1 cellular context compared by ENCODE assay signal in genomic region chr1:111507411-111508201, GRCh38.
TF ChIP-seq lines count a peak whose summit lies in the region.

No MANE protein-coding gene starts in this region.

TF ChIP-seq in HepG2, 621 proteins besides CTCF, POLR2A, EP300 and RAD21 (continued from another document and continues in another):
- no peak for TF ChIP-seq ZBTB39 (CRISPR knock-in tag; IDR thresholded peaks at IDR 0.05)
- TF ChIP-seq TAF1 (CRISPR knock-in tag; IDR thresholded peaks at IDR 0.05), result no peak
- no peak for TF ChIP-seq ZNF260 (CRISPR knock-in tag; IDR thresholded peaks at IDR 0.05; ENCODE audit: borderline replicate concordance, low read depth)
- no peak for TF ChIP-seq CBX2 (IDR thresholded peaks at IDR 0.05; ENCODE audit: low read depth, low read length)
- TF ChIP-seq CBX2 (CRISPR knock-in tag; IDR thresholded peaks at IDR 0.05; ENCODE audit: low read depth), result peak; percentile 43; the same call in 1 of the 2 replicates
- TF ChIP-seq ZFP36 (IDR thresholded peaks at IDR 0.05; ENCODE audit: borderline replicate concordance, low read depth, low read length, partially characterized antibody), result no peak
- TF ChIP-seq MLX (CRISPR knock-in tag; IDR thresholded peaks at IDR 0.05), result no peak
- no peak for TF ChIP-seq ZNF816 (CRISPR knock-in tag; IDR thresholded peaks at IDR 0.05; ENCODE audit: borderline replicate concordance)
- TF ChIP-seq GATA4 (IDR thresholded peaks at IDR 0.05; ENCODE audit: borderline replicate concordance, low read depth), result no peak
- TF ChIP-seq, protein P1, sequence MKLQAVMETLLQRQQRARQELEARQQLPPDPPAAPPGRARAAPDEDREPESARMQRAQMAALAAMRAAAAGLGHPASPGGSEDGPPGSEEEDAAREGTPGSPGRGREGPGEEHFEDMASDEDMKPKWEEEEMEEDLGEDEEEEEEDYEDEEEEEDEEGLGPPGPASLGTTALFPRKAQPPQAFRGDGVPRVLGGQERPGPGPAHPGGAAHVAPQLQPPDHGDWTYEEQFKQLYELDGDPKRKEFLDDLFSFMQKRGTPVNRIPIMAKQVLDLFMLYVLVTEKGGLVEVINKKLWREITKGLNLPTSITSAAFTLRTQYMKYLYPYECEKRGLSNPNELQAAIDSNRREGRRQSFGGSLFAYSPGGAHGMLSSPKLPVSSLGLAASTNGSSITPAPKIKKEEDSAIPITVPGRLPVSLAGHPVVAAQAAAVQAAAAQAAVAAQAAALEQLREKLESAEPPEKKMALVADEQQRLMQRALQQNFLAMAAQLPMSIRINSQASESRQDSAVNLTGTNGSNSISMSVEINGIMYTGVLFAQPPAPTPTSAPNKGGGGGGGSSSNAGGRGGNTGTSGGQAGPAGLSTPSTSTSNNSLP (IDR thresholded peaks at IDR 0.05; ENCODE audit: low read depth, low read length), result no peak
- no peak for TF ChIP-seq TEF (CRISPR knock-in tag; IDR thresholded peaks at IDR 0.05)
- TF ChIP-seq, protein P2, sequence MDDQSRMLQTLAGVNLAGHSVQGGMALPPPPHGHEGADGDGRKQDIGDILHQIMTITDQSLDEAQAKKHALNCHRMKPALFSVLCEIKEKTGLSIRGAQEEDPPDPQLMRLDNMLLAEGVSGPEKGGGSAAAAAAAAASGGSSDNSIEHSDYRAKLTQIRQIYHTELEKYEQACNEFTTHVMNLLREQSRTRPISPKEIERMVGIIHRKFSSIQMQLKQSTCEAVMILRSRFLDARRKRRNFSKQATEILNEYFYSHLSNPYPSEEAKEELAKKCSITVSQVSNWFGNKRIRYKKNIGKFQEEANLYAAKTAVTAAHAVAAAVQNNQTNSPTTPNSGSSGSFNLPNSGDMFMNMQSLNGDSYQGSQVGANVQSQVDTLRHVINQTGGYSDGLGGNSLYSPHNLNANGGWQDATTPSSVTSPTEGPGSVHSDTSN (CRISPR knock-in tag; IDR thresholded peaks at IDR 0.05; ENCODE audit: borderline replicate concordance), result no peak
- no peak for TF ChIP-seq ZNF782 (CRISPR knock-in tag; IDR thresholded peaks at IDR 0.05; ENCODE audit: borderline replicate concordance)
- 0 out of 2 replicates have a peak, but pooled peaks have one; percentile 81 for TF ChIP-seq SALL2 (CRISPR knock-in tag; IDR thresholded peaks at IDR 0.05)
- 0 out of 2 replicates have a peak, but pooled peaks have one; percentile 39 for TF ChIP-seq ZNF772 (CRISPR knock-in tag; IDR thresholded peaks at IDR 0.05)
- TF ChIP-seq SRF (IDR thresholded peaks at IDR 0.05; ENCODE audit: low read depth, low read length), result no peak
- peak; percentile 58 for TF ChIP-seq PHF20 (CRISPR knock-in tag; IDR thresholded peaks at IDR 0.05)
- no peak for TF ChIP-seq ZNF720 (CRISPR knock-in tag; IDR thresholded peaks at IDR 0.05)
- no peak for TF ChIP-seq ZBTB8A (CRISPR knock-in tag; IDR thresholded peaks at IDR 0.05; ENCODE audit: borderline replicate concordance, low read depth)
- TF ChIP-seq PHF8 (CRISPR knock-in tag; IDR thresholded peaks at IDR 0.05), result peak; percentile 72
- no peak; the same call in 1 of the 2 replicates for TF ChIP-seq THAP11 (CRISPR knock-in tag; IDR thresholded peaks at IDR 0.05)
- peak; percentile 67 for TF ChIP-seq ETV5 (CRISPR knock-in tag; IDR thresholded peaks at IDR 0.05; ENCODE audit: borderline replicate concordance)
- TF ChIP-seq ZNF180 (CRISPR knock-in tag; IDR thresholded peaks at IDR 0.05; ENCODE audit: borderline replicate concordance, low read depth), result no peak
- TF ChIP-seq ZFP91 (CRISPR knock-in tag; IDR thresholded peaks at IDR 0.05; ENCODE audit: borderline replicate concordance), result peak; percentile 84; the same call in 1 of the 2 replicates
- peak; percentile 81; the same call in 1 of the 2 replicates for TF ChIP-seq ZNF136 (CRISPR knock-in tag; IDR thresholded peaks at IDR 0.05; ENCODE audit: low read depth)
- no peak for TF ChIP-seq ZBTB14 (CRISPR knock-in tag; IDR thresholded peaks at IDR 0.05)
- TF ChIP-seq, protein P3, sequence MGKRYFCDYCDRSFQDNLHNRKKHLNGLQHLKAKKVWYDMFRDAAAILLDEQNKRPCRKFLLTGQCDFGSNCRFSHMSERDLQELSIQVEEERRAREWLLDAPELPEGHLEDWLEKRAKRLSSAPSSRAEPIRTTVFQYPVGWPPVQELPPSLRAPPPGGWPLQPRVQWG (CRISPR knock-in tag; IDR thresholded peaks at IDR 0.05; ENCODE audit: borderline replicate concordance, low read depth), result no peak
- 0 out of 2 replicates have a peak, but pooled peaks have one; percentile 18 for TF ChIP-seq DNMT3B (CRISPR knock-in tag; conservative IDR thresholded peaks at IDR 0.05)
- TF ChIP-seq ZNF605 (CRISPR knock-in tag; IDR thresholded peaks at IDR 0.05), result no peak; the same call in 1 of the 2 replicates
- no peak for TF ChIP-seq MTA3 (CRISPR knock-in tag; IDR thresholded peaks at IDR 0.05)
- no peak for TF ChIP-seq RFXANK (CRISPR knock-in tag; IDR thresholded peaks at IDR 0.05)
- TF ChIP-seq PPARG (CRISPR knock-in tag; conservative IDR thresholded peaks at IDR 0.05), result no peak
- TF ChIP-seq FOXJ3 (CRISPR knock-in tag; IDR thresholded peaks at IDR 0.05; ENCODE audit: borderline replicate concordance), result no peak
- TF ChIP-seq ZNF557 (CRISPR knock-in tag; IDR thresholded peaks at IDR 0.05), result no peak
- TF ChIP-seq ZNF713 (CRISPR knock-in tag; IDR thresholded peaks at IDR 0.05), result peak; percentile 74; the same call in 1 of the 2 replicates
- TF ChIP-seq PATZ1 (CRISPR knock-in tag; IDR thresholded peaks at IDR 0.05), result peak; percentile 85
- TF ChIP-seq, protein P4, sequence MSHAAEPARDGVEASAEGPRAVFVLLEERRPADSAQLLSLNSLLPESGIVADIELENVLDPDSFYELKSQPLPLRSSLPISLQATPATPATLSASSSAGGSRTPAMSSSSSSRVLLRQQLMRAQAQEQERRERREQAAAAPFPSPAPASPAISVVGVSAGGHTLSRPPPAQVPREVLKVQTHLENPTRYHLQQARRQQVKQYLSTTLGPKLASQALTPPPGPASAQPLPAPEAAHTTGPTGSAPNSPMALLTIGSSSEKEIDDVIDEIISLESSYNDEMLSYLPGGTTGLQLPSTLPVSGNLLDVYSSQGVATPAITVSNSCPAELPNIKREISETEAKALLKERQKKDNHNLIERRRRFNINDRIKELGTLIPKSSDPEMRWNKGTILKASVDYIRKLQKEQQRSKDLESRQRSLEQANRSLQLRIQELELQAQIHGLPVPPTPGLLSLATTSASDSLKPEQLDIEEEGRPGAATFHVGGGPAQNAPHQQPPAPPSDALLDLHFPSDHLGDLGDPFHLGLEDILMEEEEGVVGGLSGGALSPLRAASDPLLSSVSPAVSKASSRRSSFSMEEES (CRISPR knock-in tag; IDR thresholded peaks at IDR 0.05), result no peak
- no peak for TF ChIP-seq AGO1 (IDR thresholded peaks at IDR 0.05; ENCODE audit: low read depth, low read length, poor library complexity, severe bottlenecking)
- TF ChIP-seq ZSCAN29 (CRISPR knock-in tag; conservative IDR thresholded peaks at IDR 0.05), result no peak
- TF ChIP-seq, protein P5, sequence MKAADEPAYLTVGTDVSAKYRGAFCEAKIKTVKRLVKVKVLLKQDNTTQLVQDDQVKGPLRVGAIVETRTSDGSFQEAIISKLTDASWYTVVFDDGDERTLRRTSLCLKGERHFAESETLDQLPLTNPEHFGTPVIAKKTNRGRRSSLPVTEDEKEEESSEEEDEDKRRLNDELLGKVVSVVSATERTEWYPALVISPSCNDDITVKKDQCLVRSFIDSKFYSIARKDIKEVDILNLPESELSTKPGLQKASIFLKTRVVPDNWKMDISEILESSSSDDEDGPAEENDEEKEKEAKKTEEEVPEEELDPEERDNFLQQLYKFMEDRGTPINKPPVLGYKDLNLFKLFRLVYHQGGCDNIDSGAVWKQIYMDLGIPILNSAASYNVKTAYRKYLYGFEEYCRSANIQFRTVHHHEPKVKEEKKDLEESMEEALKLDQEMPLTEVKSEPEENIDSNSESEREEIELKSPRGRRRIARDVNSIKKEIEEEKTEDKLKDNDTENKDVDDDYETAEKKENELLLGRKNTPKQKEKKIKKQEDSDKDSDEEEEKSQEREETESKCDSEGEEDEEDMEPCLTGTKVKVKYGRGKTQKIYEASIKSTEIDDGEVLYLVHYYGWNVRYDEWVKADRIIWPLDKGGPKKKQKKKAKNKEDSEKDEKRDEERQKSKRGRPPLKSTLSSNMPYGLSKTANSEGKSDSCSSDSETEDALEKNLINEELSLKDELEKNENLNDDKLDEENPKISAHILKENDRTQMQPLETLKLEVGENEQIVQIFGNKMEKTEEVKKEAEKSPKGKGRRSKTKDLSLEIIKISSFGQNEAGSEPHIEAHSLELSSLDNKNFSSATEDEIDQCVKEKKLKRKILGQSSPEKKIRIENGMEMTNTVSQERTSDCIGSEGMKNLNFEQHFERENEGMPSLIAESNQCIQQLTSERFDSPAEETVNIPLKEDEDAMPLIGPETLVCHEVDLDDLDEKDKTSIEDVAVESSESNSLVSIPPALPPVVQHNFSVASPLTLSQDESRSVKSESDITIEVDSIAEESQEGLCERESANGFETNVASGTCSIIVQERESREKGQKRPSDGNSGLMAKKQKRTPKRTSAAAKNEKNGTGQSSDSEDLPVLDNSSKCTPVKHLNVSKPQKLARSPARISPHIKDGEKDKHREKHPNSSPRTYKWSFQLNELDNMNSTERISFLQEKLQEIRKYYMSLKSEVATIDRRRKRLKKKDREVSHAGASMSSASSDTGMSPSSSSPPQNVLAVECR (CRISPR knock-in tag; IDR thresholded peaks at IDR 0.05; ENCODE audit: borderline replicate concordance), result peak; percentile 59; the same call in 1 of the 2 replicates
- TF ChIP-seq TBL1XR1 (IDR thresholded peaks at IDR 0.05; ENCODE audit: borderline replicate concordance, low read length, partially characterized antibody), result no peak
- TF ChIP-seq KMT2A (CRISPR knock-in tag; IDR thresholded peaks at IDR 0.05), result no peak
- no peak for TF ChIP-seq BCL6 (CRISPR knock-in tag; IDR thresholded peaks at IDR 0.05)
- 0 out of 2 replicates have a peak, but pooled peaks have one; percentile 9 for TF ChIP-seq LBX2 (CRISPR knock-in tag; IDR thresholded peaks at IDR 0.05; ENCODE audit: borderline replicate concordance)
- no peak for TF ChIP-seq TGIF2 (CRISPR knock-in tag; IDR thresholded peaks at IDR 0.05)
